In genomic region chr17:51487947-51488346, GRCh38 we compare ENCODE assay signal across 10 cellular contexts.
A peak's percentile ranks its signal among the peaks of the same experiment; 100 is the strongest.
DNase-seq lines count a peak whose midpoint lies in the region; ATAC-seq lines count a peak whose summit lies in the region.
"Had no signal": no experiment of that assay in that cellular context is flagged by ENCODE, and none has a peak within 500 bp of the region (broad histone marks: within the 10 kb centered on the region; RNA-seq: fewer than 3 reads in every experiment).

No MANE protein-coding gene starts in this region.

- H3K36me3 Mint-ChIP-seq in stimulated activated effector memory CD8-positive, alpha-beta T cell treated with anti-CD3 and anti-CD28 coated beads, Interleukin-12 subunit alpha, Interleukin-12 subunit beta, amount 100 ng/mL, for 72 hours = no peaks in the 10 kb centered on the region

- DNase-seq in SIG-M5 treated with dmso at 0.1 percent for 504 hours (lab: John Stamatoyannopoulos, UW; ENCODE audit: unreplicated experiment) (peak; percentile 22), SIG-M5 (lab: John Stamatoyannopoulos, UW) (no peak), RPMI8226 (peak; percentile 9), ecto neural progenitor cell (ENCODE audit: low spot score) (peak; percentile 55), left ventricle myocardium superior (no peak)
- DNase-seq in stimulated activated effector memory CD8-positive, alpha-beta T cell treated with anti-CD3 and anti-CD28 coated beads, Interleukin-12 subunit alpha, Interleukin-12 subunit beta, amount 100 ng/mL, for 72 hours (ENCODE audit: low spot score in 2 of 2) = no peak
- DNase-seq: heart left ventricle, NCI-H226 had no signal

- intact Hi-C loops in left ventricle myocardium superior (cut with micrococcal nuclease) = no loop called here

- no peaks in the 10 kb centered on the region for H3K4me1 Mint-ChIP-seq in stimulated activated effector memory CD8-positive, alpha-beta T cell treated with anti-CD3 and anti-CD28 coated beads, Interleukin-12 subunit alpha, Interleukin-12 subunit beta, amount 100 ng/mL, for 72 hours

- peak; percentile 11 for ATAC-seq in stimulated activated effector memory CD8-positive, alpha-beta T cell treated with anti-CD3 and anti-CD28 coated beads, Interleukin-12 subunit alpha, Interleukin-12 subunit beta, amount 100 ng/mL, for 72 hours
- ATAC-seq in GM19351 (IDR thresholded peaks at IDR 0.05; ENCODE audit: unreplicated experiment) (no peak), left ventricle myocardium superior (no peak), HG03571 (IDR thresholded peaks at IDR 0.05; ENCODE audit: unreplicated experiment) (no peak)
- ATAC-seq: heart left ventricle had no signal

- no peak overlapping the region for H3K4me3 Mint-ChIP-seq in stimulated activated effector memory CD8-positive, alpha-beta T cell treated with anti-CD3 and anti-CD28 coated beads, Interleukin-12 subunit alpha, Interleukin-12 subunit beta, amount 100 ng/mL, for 72 hours

- H3K27ac Mint-ChIP-seq in stimulated activated effector memory CD8-positive, alpha-beta T cell treated with anti-CD3 and anti-CD28 coated beads, Interleukin-12 subunit alpha, Interleukin-12 subunit beta, amount 100 ng/mL, for 72 hours = no peak overlapping the region

- no peaks in the 10 kb centered on the region for H3K9me3 Mint-ChIP-seq in stimulated activated effector memory CD8-positive, alpha-beta T cell treated with anti-CD3 and anti-CD28 coated beads, Interleukin-12 subunit alpha, Interleukin-12 subunit beta, amount 100 ng/mL, for 72 hours

Comparison
In these comparisons a context has a peak if more than half of its experiments do, and no peak if none do; other contexts are left out.
1. DNase-seq: peak in SIG-M5 treated with dmso at 0.1 percent for 504 hours (single experiment), RPMI8226 (single experiment) and ecto neural progenitor cell (single experiment); none in SIG-M5 (single experiment), stimulated activated effector memory CD8-positive, alpha-beta T cell treated with anti-CD3 and anti-CD28 coated beads, Interleukin-12 subunit alpha, Interleukin-12 subunit beta, amount 100 ng/mL, for 72 hours (0 of 2) and left ventricle myocardium superior (single experiment).